In genomic region chrX:19541931-19542330, GRCh38 we compare ENCODE assay signal across 19 cellular contexts. TPM values are rescaled to one million over a fixed set of nuclear protein-coding genes. Genes with fewer than 3 reads are reported as not detected.
DNase-seq lines count a peak whose midpoint lies in the region; ATAC-seq and TF ChIP-seq lines count a peak whose summit lies in the region.
"Had no signal": no experiment of that assay in that cellular context is flagged by ENCODE, and none has a peak within 500 bp of the region (broad histone marks: within the 10 kb centered on the region; RNA-seq: fewer than 3 reads in every experiment).

No MANE protein-coding gene starts in this region.

- peak overlapping the region; percentile 21 for H3K27ac Mint-ChIP-seq in activated CD4-positive, alpha-beta T cell treated with anti-CD3 and anti-CD28 coated beads for 36 hours
- H3K27ac Mint-ChIP-seq in activated naive CD8-positive, alpha-beta T cell = peak overlapping the region; percentile 84
- no peak overlapping the region for H3K27ac Mint-ChIP-seq in activated naive CD8-positive, alpha-beta T cell treated with anti-CD3 and anti-CD28 coated beads, Interleukin-2, amount 50 U/mL, for 24 hours
- peak overlapping the region; percentile 24 for H3K27ac Mint-ChIP-seq in CD4-positive, alpha-beta T cell
- H3K27ac Mint-ChIP-seq in dendritic cell treated with granulocyte-macrophage colony-stimulating factor and Interleukin-4, amounts not matched to agents 40 ng/mL and 50 ng/mL, for 4 days = peak overlapping the region; percentile 35

- H3K4me3 Mint-ChIP-seq in activated CD4-positive, alpha-beta T cell treated with anti-CD3 and anti-CD28 coated beads for 36 hours = no peak overlapping the region
- H3K4me3 Mint-ChIP-seq in activated naive CD8-positive, alpha-beta T cell = no peak overlapping the region
- no peak overlapping the region for H3K4me3 Mint-ChIP-seq in activated naive CD8-positive, alpha-beta T cell treated with anti-CD3 and anti-CD28 coated beads, Interleukin-2, amount 50 U/mL, for 24 hours
- H3K4me3 Mint-ChIP-seq in CD4-positive, alpha-beta T cell = no peak overlapping the region
- H3K4me3 Mint-ChIP-seq in dendritic cell treated with granulocyte-macrophage colony-stimulating factor and Interleukin-4, amounts not matched to agents 40 ng/mL and 50 ng/mL, for 4 days = no peak overlapping the region
- H3K4me3 Mint-ChIP-seq: CD8-positive, alpha-beta memory T cell had no signal

- H3K9me3 ChIP-seq in CD4-positive, alpha-beta T cell (ENCODE audit: control insufficient read depth, low read length) = no peaks in the 10 kb centered on the region
- H3K9me3 ChIP-seq: BLaER1 treated with 17β-estradiol and CSF1 and Interleukin-3, amounts not matched to agents 10 nM and 100 nM; HAP-1 had no signal

- intact Hi-C loops in activated CD4-positive, alpha-beta T cell treated with anti-CD3 and anti-CD28 coated beads for 36 hours (cut with DNase I, micrococcal nuclease) = no loop called here
- intact Hi-C loops in CD4-positive, alpha-beta T cell (cut with DNase I, micrococcal nuclease) = loop anchor here in 1 of 2 experiments (10.0 kb wide), 1 partner anchor 583 kb away; no protein-coding TSS in a partner anchor
- intact Hi-C loops in dendritic cell treated with granulocyte-macrophage colony-stimulating factor and Interleukin-4, amounts not matched to agents 40 ng/mL and 50 ng/mL, for 4 days (cut with micrococcal nuclease) = no loop called here

- DNase-seq in activated CD4-positive, alpha-beta T cell treated with anti-CD3 and anti-CD28 coated beads for 36 hours = no peak
- no peak for DNase-seq in activated CD4-positive, alpha-beta T cell treated with anti-CD3 and anti-CD28 coated beads for 1 hour
- DNase-seq in activated naive CD8-positive, alpha-beta T cell treated with anti-CD3 and anti-CD28 coated beads, Interleukin-2, amount 50 U/mL, for 24 hours = no peak
- DNase-seq in CD4-positive, alpha-beta T cell = no peak
- DNase-seq in hepatic stellate cell (ENCODE audit: low spot score) (no peak), NK-92 (lab: John Stamatoyannopoulos, UW; ENCODE audit: unreplicated experiment) (no peak)
- DNase-seq: 8988T; CD8-positive, alpha-beta memory T cell; COR-L47; DMS 273 treated with DMSO at 0.1 percent for 48 hours; DMS53; DND-41; EL had no signal

- H3K27me3 ChIP-seq in CD4-positive, alpha-beta T cell (ENCODE audit: control insufficient read depth, insufficient read depth, low read length) = no peaks in the 10 kb centered on the region
- H3K27me3 ChIP-seq: BLaER1 treated with 17β-estradiol and CSF1 and Interleukin-3, amounts not matched to agents 10 nM and 100 nM had no signal

- peaks cover 27% of the 10 kb centered on the region for H3K36me3 Mint-ChIP-seq in activated CD4-positive, alpha-beta T cell treated with anti-CD3 and anti-CD28 coated beads for 36 hours (ENCODE audit: low read depth)
- peaks cover 4% of the 10 kb centered on the region for H3K36me3 Mint-ChIP-seq in activated naive CD8-positive, alpha-beta T cell
- H3K36me3 Mint-ChIP-seq in activated naive CD8-positive, alpha-beta T cell treated with anti-CD3 and anti-CD28 coated beads, Interleukin-2, amount 50 U/mL, for 24 hours (ENCODE audit: low read depth) = peaks cover 23% of the 10 kb centered on the region
- H3K36me3 Mint-ChIP-seq in CD4-positive, alpha-beta T cell (ENCODE audit: low read depth) = peaks cover 77% of the 10 kb centered on the region
- H3K36me3 Mint-ChIP-seq in dendritic cell treated with granulocyte-macrophage colony-stimulating factor and Interleukin-4, amounts not matched to agents 40 ng/mL and 50 ng/mL, for 4 days (ENCODE audit: low read depth) = peaks cover 88% of the 10 kb centered on the region

- POLR2A ChIA-PET in activated CD4-positive, alpha-beta T cell treated with anti-CD3 and anti-CD28 coated beads for 36 hours (lab: Charles Lee) = no interaction called here
- POLR2A ChIA-PET in CD4-positive, alpha-beta T cell (lab: Charles Lee) = no interaction called here

- peaks cover 5% of the 10 kb centered on the region for H3K4me1 Mint-ChIP-seq in activated CD4-positive, alpha-beta T cell treated with anti-CD3 and anti-CD28 coated beads for 36 hours
- peaks cover 1% of the 10 kb centered on the region for H3K4me1 Mint-ChIP-seq in activated naive CD8-positive, alpha-beta T cell (ENCODE audit: low read depth)
- H3K4me1 Mint-ChIP-seq in activated naive CD8-positive, alpha-beta T cell treated with anti-CD3 and anti-CD28 coated beads, Interleukin-2, amount 50 U/mL, for 24 hours = peaks cover 5% of the 10 kb centered on the region
- H3K4me1 Mint-ChIP-seq in CD4-positive, alpha-beta T cell (ENCODE audit: low read depth) = no peaks in the 10 kb centered on the region
- peaks cover 7% of the 10 kb centered on the region for H3K4me1 Mint-ChIP-seq in dendritic cell treated with granulocyte-macrophage colony-stimulating factor and Interleukin-4, amounts not matched to agents 40 ng/mL and 50 ng/mL, for 4 days (ENCODE audit: low read depth)

- ATAC-seq in activated CD4-positive, alpha-beta T cell treated with anti-CD3 and anti-CD28 coated beads for 36 hours = no peak
- no peak for ATAC-seq in activated naive CD8-positive, alpha-beta T cell treated with anti-CD3 and anti-CD28 coated beads, Interleukin-2, amount 50 U/mL, for 24 hours
- no peak for ATAC-seq in CD4-positive, alpha-beta T cell (ENCODE audit: poor library complexity)
- ATAC-seq: GM12878, HepG2 had no signal

- H3K27ac ChIP-seq in CD4-positive, alpha-beta T cell (ENCODE audit: low read depth, low read length) = no peak overlapping the region
- H3K27ac ChIP-seq: BLaER1 treated with 17β-estradiol and CSF1 and Interleukin-3, amounts not matched to agents 10 nM and 100 nM had no signal

- CTCF ChIA-PET in activated CD4-positive, alpha-beta T cell treated with anti-CD3 and anti-CD28 coated beads for 36 hours (lab: Charles Lee) = no interaction called here
- CTCF ChIA-PET in CD4-positive, alpha-beta T cell (lab: Charles Lee) = no interaction called here

- TF ChIP-seq CTCF in CD4-positive, alpha-beta T cell (IDR thresholded peaks at IDR 0.05) = no peak

- no peaks in the 10 kb centered on the region for H3K9me3 Mint-ChIP-seq in activated CD4-positive, alpha-beta T cell treated with anti-CD3 and anti-CD28 coated beads for 36 hours (ENCODE audit: low read depth)
- no peaks in the 10 kb centered on the region for H3K9me3 Mint-ChIP-seq in activated naive CD8-positive, alpha-beta T cell (ENCODE audit: low read depth)
- no peaks in the 10 kb centered on the region for H3K9me3 Mint-ChIP-seq in activated naive CD8-positive, alpha-beta T cell treated with anti-CD3 and anti-CD28 coated beads, Interleukin-2, amount 50 U/mL, for 24 hours
- H3K9me3 Mint-ChIP-seq in CD4-positive, alpha-beta T cell = no peaks in the 10 kb centered on the region
- no peaks in the 10 kb centered on the region for H3K9me3 Mint-ChIP-seq in dendritic cell treated with granulocyte-macrophage colony-stimulating factor and Interleukin-4, amounts not matched to agents 40 ng/mL and 50 ng/mL, for 4 days

- H3K27me3 Mint-ChIP-seq in activated CD4-positive, alpha-beta T cell treated with anti-CD3 and anti-CD28 coated beads for 36 hours = no peaks in the 10 kb centered on the region
- no peaks in the 10 kb centered on the region for H3K27me3 Mint-ChIP-seq in activated naive CD8-positive, alpha-beta T cell
- no peaks in the 10 kb centered on the region for H3K27me3 Mint-ChIP-seq in activated naive CD8-positive, alpha-beta T cell treated with anti-CD3 and anti-CD28 coated beads, Interleukin-2, amount 50 U/mL, for 24 hours
- no peaks in the 10 kb centered on the region for H3K27me3 Mint-ChIP-seq in CD4-positive, alpha-beta T cell
- H3K27me3 Mint-ChIP-seq in dendritic cell treated with granulocyte-macrophage colony-stimulating factor and Interleukin-4, amounts not matched to agents 40 ng/mL and 50 ng/mL, for 4 days = no peaks in the 10 kb centered on the region
- H3K27me3 Mint-ChIP-seq: CD8-positive, alpha-beta memory T cell had no signal

RNA-seq across cellular contexts. Expression of gene MAP3K15, which starts 26.6 kb away (rescaled TPM):
- 1 to 10 TPM; 1.0 to 1.2 TPM for total RNA-seq in activated CD4-positive, alpha-beta T cell treated with anti-CD3 and anti-CD28 coated beads for 36 hours
- under 1 TPM in 1 of 2 experiments, not detected in 1; 0.14 TPM for total RNA-seq in CD4-positive, alpha-beta T cell
- total RNA-seq: GM12878 had no signal
